Comparison of ENCODE assay signal across 15 cellular contexts in the genomic region with DNA sequence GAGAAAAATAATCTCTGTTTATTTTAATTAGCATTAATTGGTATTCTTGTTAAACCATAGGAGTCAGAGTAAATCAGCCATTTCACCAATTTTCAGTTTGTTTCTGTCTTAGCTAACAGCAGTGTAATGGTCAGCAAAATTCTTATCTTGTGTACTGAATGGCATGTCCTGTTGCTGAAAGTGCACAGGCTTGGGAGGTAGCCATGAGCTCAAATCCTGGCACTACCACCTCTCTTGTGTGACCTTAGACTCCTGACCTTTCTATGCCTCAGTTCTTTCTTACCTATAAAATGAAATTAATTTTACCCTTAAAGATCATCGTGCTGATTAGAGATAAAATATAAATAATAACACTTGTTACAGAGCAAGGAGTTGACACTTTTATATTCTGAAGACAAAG.
"Had no signal": no experiment of that assay in that cellular context is flagged by ENCODE, and none has a peak within 500 bp of the region (broad histone marks: within the 10 kb centered on the region; RNA-seq: fewer than 3 reads in every experiment).

No MANE protein-coding gene starts in this region.

- H3K9me3 Mint-ChIP-seq: activated B cell treated with CpG ODN at 0.5 μM for 24 hours; activated CD4-positive, alpha-beta T cell treated with anti-CD3 and anti-CD28 coated beads, Interleukin-2, amount 10 ng/mL, durations not matched to agents 24 days and 14 days; activated naive CD4-positive, alpha-beta T cell treated with anti-CD3 and anti-CD28 coated beads, Interleukin-2, amount 10 ng/mL, durations not matched to agents 7 days and 5 days; activated T-helper 17 cell treated with anti-CD3 and anti-CD28 coated beads, Interleukin-2, amount 50 U/mL, for 72 hours; dendritic cell treated with granulocyte-macrophage colony-stimulating factor and Interleukin-4, amounts not matched to agents 40 ng/mL and 50 ng/mL, for 4 days had no signal

- H3K27me3 ChIP-seq: tibial nerve had no signal

- H3K27me3 Mint-ChIP-seq: activated B cell treated with CpG ODN at 0.5 μM for 24 hours; activated CD4-positive, alpha-beta T cell treated with anti-CD3 and anti-CD28 coated beads, Interleukin-2, amount 10 ng/mL, durations not matched to agents 24 days and 14 days; activated naive CD4-positive, alpha-beta T cell treated with anti-CD3 and anti-CD28 coated beads, Interleukin-2, amount 10 ng/mL, durations not matched to agents 7 days and 5 days; activated T-helper 17 cell treated with anti-CD3 and anti-CD28 coated beads, Interleukin-2, amount 50 U/mL, for 72 hours; dendritic cell treated with granulocyte-macrophage colony-stimulating factor and Interleukin-4, amounts not matched to agents 40 ng/mL and 50 ng/mL, for 4 days; naive thymus-derived CD4-positive, alpha-beta T cell; stimulated activated naive CD8-positive, alpha-beta T cell treated with anti-CD3 and anti-CD28 coated beads, Interleukin-15, Interleukin-2, amounts not matched to agents 100 ng/mL and 50 ng/mL, for 24 hours; T-helper 17 cell had no signal

- H3K4me1 Mint-ChIP-seq: activated T-helper 17 cell treated with anti-CD3 and anti-CD28 coated beads, Interleukin-2, amount 50 U/mL, for 72 hours had no signal

- H3K9me3 ChIP-seq: tibial nerve had no signal

- H3K27ac Mint-ChIP-seq: activated B cell treated with CpG ODN at 0.5 μM for 24 hours; activated CD4-positive, alpha-beta T cell treated with anti-CD3 and anti-CD28 coated beads, Interleukin-2, amount 10 ng/mL, durations not matched to agents 24 days and 14 days; activated naive CD4-positive, alpha-beta T cell treated with anti-CD3 and anti-CD28 coated beads, Interleukin-2, amount 10 ng/mL, durations not matched to agents 7 days and 5 days; activated T-helper 17 cell treated with anti-CD3 and anti-CD28 coated beads, Interleukin-2, amount 50 U/mL, for 72 hours; endodermal cell; stimulated activated naive CD8-positive, alpha-beta T cell treated with anti-CD3 and anti-CD28 coated beads, Interleukin-15, Interleukin-2, amounts not matched to agents 100 ng/mL and 50 ng/mL, for 24 hours had no signal

- ATAC-seq: activated T-helper 17 cell treated with anti-CD3 and anti-CD28 coated beads, Interleukin-2, amount 50 U/mL, for 72 hours; naive thymus-derived CD4-positive, alpha-beta T cell; T-helper 17 cell had no signal

- DNase-seq: activated B cell treated with CpG ODN at 0.5 μM for 24 hours; activated CD4-positive, alpha-beta T cell treated with anti-CD3 and anti-CD28 coated beads, Interleukin-2, amount 10 ng/mL, durations not matched to agents 24 days and 14 days; activated naive CD4-positive, alpha-beta T cell treated with anti-CD3 and anti-CD28 coated beads, Interleukin-2, amount 10 ng/mL, durations not matched to agents 7 days and 5 days; activated T-cell treated with anti-CD3 and anti-CD28 coated beads for 4 hours; central memory CD4-positive, alpha-beta T cell; endodermal cell; naive thymus-derived CD4-positive, alpha-beta T cell; SIG-M5; stimulated activated CD4-positive, alpha-beta T cell treated with anti-CD3 and anti-CD28 coated beads, Interleukin-15, amount 100 ng/mL, for 24 hours; stimulated activated CD4-positive, alpha-beta T cell treated with anti-CD3 and anti-CD28 coated beads, Interleukin-4, amount 100 ng/mL, for 24 hours; T-helper 17 cell had no signal

- H3K4me3 Mint-ChIP-seq: activated B cell treated with CpG ODN at 0.5 μM for 24 hours; activated CD4-positive, alpha-beta T cell treated with anti-CD3 and anti-CD28 coated beads, Interleukin-2, amount 10 ng/mL, durations not matched to agents 24 days and 14 days; activated naive CD4-positive, alpha-beta T cell treated with anti-CD3 and anti-CD28 coated beads, Interleukin-2, amount 10 ng/mL, durations not matched to agents 7 days and 5 days; activated T-helper 17 cell treated with anti-CD3 and anti-CD28 coated beads, Interleukin-2, amount 50 U/mL, for 72 hours; dendritic cell treated with granulocyte-macrophage colony-stimulating factor and Interleukin-4, amounts not matched to agents 40 ng/mL and 50 ng/mL, for 4 days; endodermal cell; naive thymus-derived CD4-positive, alpha-beta T cell; stimulated activated naive CD8-positive, alpha-beta T cell treated with anti-CD3 and anti-CD28 coated beads, Interleukin-15, Interleukin-2, amounts not matched to agents 100 ng/mL and 50 ng/mL, for 24 hours; T-helper 17 cell had no signal

- H3K4me3 ChIP-seq: tibial nerve had no signal
